Comparison of ENCODE assay signal across 15 cellular contexts in the genomic region with DNA sequence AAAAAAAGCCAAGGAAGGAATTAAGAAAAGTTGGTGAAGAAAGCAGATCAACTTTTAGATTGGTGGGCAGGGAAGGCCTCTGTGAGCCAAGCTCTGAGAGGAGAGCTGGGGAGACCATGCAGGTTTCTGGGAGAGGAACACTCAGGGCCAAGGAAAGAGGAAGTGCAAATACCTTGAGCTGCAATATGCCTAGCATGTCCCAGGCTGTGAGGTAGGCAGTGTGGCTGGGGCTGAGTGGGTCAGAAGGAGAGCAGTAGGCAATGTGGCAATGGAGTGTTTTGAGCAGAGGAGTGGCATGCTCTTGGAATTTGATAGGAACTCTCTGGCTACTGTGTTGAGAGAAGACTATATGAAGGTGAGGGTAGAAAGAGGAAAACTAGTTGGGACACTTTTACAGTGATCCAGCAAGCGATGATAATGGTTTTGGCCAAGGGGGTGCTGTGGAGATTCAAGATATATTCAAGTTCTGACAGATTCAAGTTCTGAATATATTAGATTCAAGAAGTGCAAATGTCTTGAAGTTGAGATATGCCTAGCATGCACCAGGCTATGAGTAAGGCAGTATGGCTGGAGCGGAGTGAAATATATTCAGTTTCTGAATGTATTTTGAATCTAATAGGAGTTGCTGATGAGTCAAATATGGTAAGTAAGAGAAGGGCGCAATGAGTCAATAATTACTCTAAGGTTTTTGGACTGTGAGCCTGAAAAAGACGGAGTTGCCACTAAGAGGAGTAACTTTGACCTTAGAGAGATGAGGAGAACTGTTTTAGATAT.
DNase-seq lines count a peak whose midpoint lies in the region; ATAC-seq lines count a peak whose summit lies in the region.
"Had no signal": no experiment of that assay in that cellular context is flagged by ENCODE, and none has a peak within 500 bp of the region (broad histone marks: within the 10 kb centered on the region; RNA-seq: fewer than 3 reads in every experiment).

No MANE protein-coding gene starts in this region.

- intact Hi-C loops in left colon (cut with DNase I, micrococcal nuclease) = no loop called here

- ATAC-seq in GM18868 (IDR thresholded peaks at IDR 0.05; ENCODE audit: unreplicated experiment) (peak; percentile 70), HG02571 (IDR thresholded peaks at IDR 0.05; ENCODE audit: unreplicated experiment) (peak; percentile 49), left colon (peak; percentile 28)

- peak; percentile 41 for DNase-seq in MV-4-11 (lab: John Stamatoyannopoulos, UW)
- DNase-seq in left colon = no peak
- DNase-seq in foreskin melanocyte = no peak
- DNase-seq in DMS153 (lab: John Stamatoyannopoulos, UW) = no peak
- no peak for DNase-seq in NK-92 treated with Interleukin-12 subunit alpha and Interleukin-12 subunit beta, amount 100 ng/mL, for 24 hours (lab: John Stamatoyannopoulos, UW)
- no peak for DNase-seq in inferior parietal cortex (ENCODE audit: extremely low spot score)
- DNase-seq: activated CD4-positive, alpha-beta T cell treated with anti-CD3 and anti-CD28 coated beads for 48 hours; activated gamma-delta T cell; esophagus squamous epithelium; NCI-H1436; NCI-H526 treated with DMSO at 0.1 percent for 48 hours; stimulated activated CD4-positive, alpha-beta T cell treated with anti-CD3 and anti-CD28 coated beads, Interleukin-2, amount 100 ng/mL, for 48 hours; stomach had no signal
